Comparison of ENCODE assay signal across 1 cellular context in genomic region chr13:69755101-69755500, GRCh38.
TF ChIP-seq lines count a peak whose summit lies in the region.

No MANE protein-coding gene starts in this region.

TF ChIP-seq in HepG2, 621 proteins besides CTCF, POLR2A, EP300 and RAD21 (continued from another document):
- TF ChIP-seq, protein P1, sequence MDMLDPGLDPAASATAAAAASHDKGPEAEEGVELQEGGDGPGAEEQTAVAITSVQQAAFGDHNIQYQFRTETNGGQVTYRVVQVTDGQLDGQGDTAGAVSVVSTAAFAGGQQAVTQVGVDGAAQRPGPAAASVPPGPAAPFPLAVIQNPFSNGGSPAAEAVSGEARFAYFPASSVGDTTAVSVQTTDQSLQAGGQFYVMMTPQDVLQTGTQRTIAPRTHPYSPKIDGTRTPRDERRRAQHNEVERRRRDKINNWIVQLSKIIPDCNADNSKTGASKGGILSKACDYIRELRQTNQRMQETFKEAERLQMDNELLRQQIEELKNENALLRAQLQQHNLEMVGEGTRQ (IDR thresholded peaks at IDR 0.05; ENCODE audit: low read depth, low read length): peak; percentile 66
- TF ChIP-seq, protein P1 (CRISPR knock-in tag; IDR thresholded peaks at IDR 0.05; ENCODE audit: borderline replicate concordance): no peak
- TF ChIP-seq ZNF142 (CRISPR knock-in tag; IDR thresholded peaks at IDR 0.05): no peak
- no peak for TF ChIP-seq ZNF501 (CRISPR knock-in tag; IDR thresholded peaks at IDR 0.05)
- TF ChIP-seq ARNT (IDR thresholded peaks at IDR 0.05): no peak
- no peak for TF ChIP-seq ZNF510 (CRISPR knock-in tag; IDR thresholded peaks at IDR 0.05; ENCODE audit: low read depth)
- TF ChIP-seq ZNF225 (CRISPR knock-in tag; IDR thresholded peaks at IDR 0.05): no peak
- TF ChIP-seq ZBTB49 (CRISPR knock-in tag; IDR thresholded peaks at IDR 0.05; ENCODE audit: borderline replicate concordance): no peak
- TF ChIP-seq RAD51 (IDR thresholded peaks at IDR 0.05; ENCODE audit: borderline replicate concordance): peak; percentile 71
